Comparison of ENCODE assay signal across 10 cellular contexts in genomic region chr12:120101182-120101581, GRCh38. TPM values are rescaled to one million over a fixed set of nuclear protein-coding genes. Genes with fewer than 3 reads are reported as not detected.
DNase-seq lines count a peak whose midpoint lies in the region; TF ChIP-seq lines count a peak whose summit lies in the region.
"Had no signal": no experiment of that assay in that cellular context is flagged by ENCODE, and none has a peak within 500 bp of the region (broad histone marks: within the 10 kb centered on the region; RNA-seq: fewer than 3 reads in every experiment).

No MANE protein-coding gene starts in this region.

- no peak for TF ChIP-seq CTCF in tibial artery (IDR thresholded peaks at IDR 0.05)

- DNase-seq in activated naive CD4-positive, alpha-beta T cell treated with anti-CD3 and anti-CD28 coated beads for 36 hours, result no peak
- no peak for DNase-seq in activated naive CD4-positive, alpha-beta T cell treated with anti-CD3 and anti-CD28 coated beads, Interleukin-2, amount 10 ng/mL, durations not matched to agents 7 days and 5 days
- DNase-seq in activated T-helper 2 cell treated with anti-CD3 and anti-CD28 coated beads, Interferon-gamma antibody, Interleukin-2, Interleukin-4, amounts not matched to agents 10 μg/mL and 5 μg/mL and 100 μg/mL, durations not matched to agents 14 hours and 24 hours and 36 hours (ENCODE audit: low spot score), result no peak
- peak; percentile 54 to 56 (median 54) for DNase-seq in immature natural killer cell
- DNase-seq in tibial artery, result no peak
- no peak for DNase-seq in cerebellar nuclear complex (lab: John Stamatoyannopoulos, UW)
- no peak for DNase-seq in stimulated activated CD4-positive, alpha-beta T cell treated with anti-CD3 and anti-CD28 coated beads, Interleukin-2, amount 100 ng/mL, for 24 hours
- DNase-seq in NCI-H524 (lab: John Stamatoyannopoulos, UW), result no peak
- DNase-seq: kidney glomerular epithelial cell, NCI-H2171 treated with DMSO at 0.1 percent for 48 hours had no signal

- H3K4me1 ChIP-seq in tibial artery, result peaks cover 0 to 28% (median 25%) of the 10 kb centered on the region in 4 donors

- no peak overlapping the region for H3K4me3 Mint-ChIP-seq in activated naive CD4-positive, alpha-beta T cell treated with anti-CD3 and anti-CD28 coated beads for 36 hours
- H3K4me3 Mint-ChIP-seq in activated naive CD4-positive, alpha-beta T cell treated with anti-CD3 and anti-CD28 coated beads, Interleukin-2, amount 10 ng/mL, durations not matched to agents 7 days and 5 days, result no peak overlapping the region
- H3K4me3 Mint-ChIP-seq in activated T-helper 2 cell treated with anti-CD3 and anti-CD28 coated beads, Interferon-gamma antibody, Interleukin-2, Interleukin-4, amounts not matched to agents 10 μg/mL and 5 μg/mL and 100 μg/mL, durations not matched to agents 14 hours and 24 hours and 36 hours (ENCODE audit: low read depth), result no peak overlapping the region
- H3K4me3 Mint-ChIP-seq in immature natural killer cell, result peak overlapping the region; percentile 74 to 92 (median 84)

- peaks cover 40 to 83% (median 61%) of the 10 kb centered on the region in 3 donors for H3K36me3 ChIP-seq in tibial artery

- H3K27ac ChIP-seq in tibial artery, result peak overlapping the region; percentile 48 to 65

- peaks cover 2% of the 10 kb centered on the region for H3K4me1 Mint-ChIP-seq in activated naive CD4-positive, alpha-beta T cell treated with anti-CD3 and anti-CD28 coated beads for 36 hours (ENCODE audit: low read depth)
- H3K4me1 Mint-ChIP-seq in activated naive CD4-positive, alpha-beta T cell treated with anti-CD3 and anti-CD28 coated beads, Interleukin-2, amount 10 ng/mL, durations not matched to agents 7 days and 5 days, result peaks cover 17% of the 10 kb centered on the region
- peaks cover 4% of the 10 kb centered on the region for H3K4me1 Mint-ChIP-seq in activated T-helper 2 cell treated with anti-CD3 and anti-CD28 coated beads, Interferon-gamma antibody, Interleukin-2, Interleukin-4, amounts not matched to agents 10 μg/mL and 5 μg/mL and 100 μg/mL, durations not matched to agents 14 hours and 24 hours and 36 hours (ENCODE audit: low read depth)
- H3K4me1 Mint-ChIP-seq in immature natural killer cell, result peaks cover 50 to 52% of the 10 kb centered on the region in 2 donors

- no peak overlapping the region for H3K4me3 ChIP-seq in tibial artery

- H3K27me3 Mint-ChIP-seq in activated naive CD4-positive, alpha-beta T cell treated with anti-CD3 and anti-CD28 coated beads for 36 hours (ENCODE audit: low read depth), result no peaks in the 10 kb centered on the region
- H3K27me3 Mint-ChIP-seq in activated naive CD4-positive, alpha-beta T cell treated with anti-CD3 and anti-CD28 coated beads, Interleukin-2, amount 10 ng/mL, durations not matched to agents 7 days and 5 days, result no peaks in the 10 kb centered on the region
- H3K27me3 Mint-ChIP-seq in activated T-helper 2 cell treated with anti-CD3 and anti-CD28 coated beads, Interferon-gamma antibody, Interleukin-2, Interleukin-4, amounts not matched to agents 10 μg/mL and 5 μg/mL and 100 μg/mL, durations not matched to agents 14 hours and 24 hours and 36 hours (ENCODE audit: low read depth), result no peaks in the 10 kb centered on the region
- H3K27me3 Mint-ChIP-seq in immature natural killer cell (ENCODE audit: low read depth in 3 of 3), result peaks cover 0 to 9% (median 5%) of the 10 kb centered on the region in 3 donors

- peaks cover 22% of the 10 kb centered on the region for H3K36me3 Mint-ChIP-seq in activated naive CD4-positive, alpha-beta T cell treated with anti-CD3 and anti-CD28 coated beads for 36 hours (ENCODE audit: low read depth)
- peaks cover 42% of the 10 kb centered on the region for H3K36me3 Mint-ChIP-seq in activated naive CD4-positive, alpha-beta T cell treated with anti-CD3 and anti-CD28 coated beads, Interleukin-2, amount 10 ng/mL, durations not matched to agents 7 days and 5 days
- peaks cover 65% of the 10 kb centered on the region for H3K36me3 Mint-ChIP-seq in activated T-helper 2 cell treated with anti-CD3 and anti-CD28 coated beads, Interferon-gamma antibody, Interleukin-2, Interleukin-4, amounts not matched to agents 10 μg/mL and 5 μg/mL and 100 μg/mL, durations not matched to agents 14 hours and 24 hours and 36 hours (ENCODE audit: low read depth)
- peaks cover 0 to 34% (median 12%) of the 10 kb centered on the region in 3 donors for H3K36me3 Mint-ChIP-seq in immature natural killer cell

- no peaks in the 10 kb centered on the region for H3K9me3 Mint-ChIP-seq in activated naive CD4-positive, alpha-beta T cell treated with anti-CD3 and anti-CD28 coated beads for 36 hours
- no peaks in the 10 kb centered on the region for H3K9me3 Mint-ChIP-seq in activated naive CD4-positive, alpha-beta T cell treated with anti-CD3 and anti-CD28 coated beads, Interleukin-2, amount 10 ng/mL, durations not matched to agents 7 days and 5 days
- no peaks in the 10 kb centered on the region for H3K9me3 Mint-ChIP-seq in activated T-helper 2 cell treated with anti-CD3 and anti-CD28 coated beads, Interferon-gamma antibody, Interleukin-2, Interleukin-4, amounts not matched to agents 10 μg/mL and 5 μg/mL and 100 μg/mL, durations not matched to agents 14 hours and 24 hours and 36 hours
- no peaks in the 10 kb centered on the region for H3K9me3 Mint-ChIP-seq in immature natural killer cell

- no peaks in the 10 kb centered on the region for H3K9me3 ChIP-seq in tibial artery

- intact Hi-C loops in activated naive CD4-positive, alpha-beta T cell treated with anti-CD3 and anti-CD28 coated beads for 36 hours (cut with micrococcal nuclease), result no loop called here
- intact Hi-C loops in activated T-helper 2 cell treated with anti-CD3 and anti-CD28 coated beads, Interferon-gamma antibody, Interleukin-2, Interleukin-4, amounts not matched to agents 10 μg/mL and 5 μg/mL and 100 μg/mL, durations not matched to agents 14 hours and 24 hours and 36 hours (cut with micrococcal nuclease), result no loop called here
- intact Hi-C loops in tibial artery (cut with DNase I; ENCODE audit: low total_unique reads), result no loop called here

- CTCF ChIA-PET in activated naive CD4-positive, alpha-beta T cell treated with anti-CD3 and anti-CD28 coated beads for 36 hours (lab: Charles Lee), result no interaction called here
- CTCF ChIA-PET in activated naive CD4-positive, alpha-beta T cell treated with anti-CD3 and anti-CD28 coated beads, Interleukin-2, amount 10 ng/mL, durations not matched to agents 7 days and 5 days (lab: Charles Lee), result interaction anchor here (1.4 kb wide), 1 partner anchor 14 kb away, joined by 4 read pairs; no protein-coding TSS in a partner anchor

- H3K27ac Mint-ChIP-seq in activated naive CD4-positive, alpha-beta T cell treated with anti-CD3 and anti-CD28 coated beads for 36 hours, result peak overlapping the region; percentile 80
- no peak overlapping the region for H3K27ac Mint-ChIP-seq in activated naive CD4-positive, alpha-beta T cell treated with anti-CD3 and anti-CD28 coated beads, Interleukin-2, amount 10 ng/mL, durations not matched to agents 7 days and 5 days
- peak overlapping the region; percentile 57 for H3K27ac Mint-ChIP-seq in activated T-helper 2 cell treated with anti-CD3 and anti-CD28 coated beads, Interferon-gamma antibody, Interleukin-2, Interleukin-4, amounts not matched to agents 10 μg/mL and 5 μg/mL and 100 μg/mL, durations not matched to agents 14 hours and 24 hours and 36 hours
- peak overlapping the region; percentile 83 to 96 (median 88) for H3K27ac Mint-ChIP-seq in immature natural killer cell

- H3K27me3 ChIP-seq in tibial artery, result no peaks in the 10 kb centered on the region

RNA-seq across cellular contexts. Expression of gene RAB35, which starts 15.4 kb away (rescaled TPM):
- total RNA-seq in activated naive CD4-positive, alpha-beta T cell treated with anti-CD3 and anti-CD28 coated beads for 36 hours, result 10 to 100 TPM; 41.3 to 45.7 TPM
- 86.5 and 87.0 TPM in 2 replicates for total RNA-seq in activated T-helper 2 cell treated with anti-CD3 and anti-CD28 coated beads, Interferon-gamma antibody, Interleukin-2, Interleukin-4, amounts not matched to agents 10 μg/mL and 5 μg/mL and 100 μg/mL, durations not matched to agents 14 hours and 24 hours and 36 hours
- polyA plus RNA-seq in immature natural killer cell, result 10 to 100 TPM; 16.3 to 34.9 (median 26.3) TPM

Comparison
In these comparisons a context has a peak if more than half of its experiments do, and no peak if none do; other contexts are left out.
1. DNase-seq: peak in immature natural killer cell (3 of 3); none in activated naive CD4-positive, alpha-beta T cell treated with anti-CD3 and anti-CD28 coated beads for 36 hours (single experiment), activated naive CD4-positive, alpha-beta T cell treated with anti-CD3 and anti-CD28 coated beads, Interleukin-2, amount 10 ng/mL, durations not matched to agents 7 days and 5 days (single experiment), activated T-helper 2 cell treated with anti-CD3 and anti-CD28 coated beads, Interferon-gamma antibody, Interleukin-2, Interleukin-4, amounts not matched to agents 10 μg/mL and 5 μg/mL and 100 μg/mL, durations not matched to agents 14 hours and 24 hours and 36 hours (single experiment), tibial artery (0 of 2), cerebellar nuclear complex (0 of 2), stimulated activated CD4-positive, alpha-beta T cell treated with anti-CD3 and anti-CD28 coated beads, Interleukin-2, amount 100 ng/mL, for 24 hours (0 of 2) and NCI-H524 (0 of 2).
2. H3K4me3 Mint-ChIP-seq: peak in immature natural killer cell (5 of 5); none in activated naive CD4-positive, alpha-beta T cell treated with anti-CD3 and anti-CD28 coated beads for 36 hours (single experiment), activated naive CD4-positive, alpha-beta T cell treated with anti-CD3 and anti-CD28 coated beads, Interleukin-2, amount 10 ng/mL, durations not matched to agents 7 days and 5 days (single experiment) and activated T-helper 2 cell treated with anti-CD3 and anti-CD28 coated beads, Interferon-gamma antibody, Interleukin-2, Interleukin-4, amounts not matched to agents 10 μg/mL and 5 μg/mL and 100 μg/mL, durations not matched to agents 14 hours and 24 hours and 36 hours (single experiment).